8 cellular contexts compared by ENCODE assay signal in the genomic region with DNA sequence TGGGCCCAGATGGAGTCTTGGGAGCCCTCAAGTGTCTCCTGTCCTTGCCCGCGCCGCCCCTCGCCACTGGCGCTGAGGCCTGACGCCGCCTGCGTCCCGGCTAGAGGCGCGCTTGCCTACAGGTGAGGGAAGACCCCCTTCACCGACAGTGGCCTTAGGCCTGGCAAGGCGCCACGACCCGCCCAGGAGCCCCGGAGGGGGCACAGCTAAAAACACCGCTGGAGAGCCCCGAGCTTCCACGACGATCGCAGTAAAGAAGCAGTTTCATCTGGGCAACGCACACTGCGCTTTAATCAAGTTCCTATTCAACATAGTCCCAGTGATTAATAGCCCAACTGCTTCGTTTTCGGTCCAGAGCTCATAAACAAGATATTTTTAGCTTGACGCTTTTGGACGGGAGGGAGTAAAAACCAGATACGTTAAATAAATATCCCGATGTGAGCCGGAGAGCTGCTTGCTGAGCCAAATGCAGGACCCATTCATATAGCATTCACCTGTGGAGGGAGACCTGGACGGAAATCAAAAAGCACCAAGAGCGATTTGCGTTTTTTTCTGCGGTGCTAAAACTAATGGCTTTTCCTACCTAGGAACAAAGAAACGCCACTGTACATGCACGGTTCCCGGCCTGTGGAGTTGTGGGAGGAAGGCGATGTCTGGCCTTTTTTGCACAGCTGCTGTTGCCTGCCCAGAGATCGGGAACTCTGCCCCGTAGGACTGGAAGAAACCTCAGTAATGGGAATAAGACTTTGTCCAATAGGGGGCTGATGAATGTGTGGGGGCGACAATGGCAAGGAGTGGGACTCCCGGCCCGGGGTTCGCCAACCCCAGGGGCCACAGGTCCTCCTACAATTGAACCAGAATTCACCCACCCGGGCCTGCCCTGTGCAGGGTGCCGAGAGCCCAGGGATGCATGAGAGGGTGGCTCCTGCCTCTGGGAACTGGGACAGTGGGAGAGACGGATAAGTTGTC. TPM values are rescaled to one million over a fixed set of nuclear protein-coding genes. Genes with fewer than 3 reads are reported as not detected.
DNase-seq lines count a peak whose midpoint lies in the region; ATAC-seq and TF ChIP-seq lines count a peak whose summit lies in the region.

No MANE protein-coding gene starts in this region.

- no peaks in the 10 kb centered on the region; the same call in 1 of the 2 replicates for H3K36me3 ChIP-seq in ES-I3 (ENCODE audit: insufficient read depth, low read length)
- no peaks in the 10 kb centered on the region for H3K36me3 ChIP-seq in ascending aorta
- H3K36me3 ChIP-seq in sigmoid colon = no peaks in the 10 kb centered on the region

- ATAC-seq in GM21529 (IDR thresholded peaks at IDR 0.05; ENCODE audit: unreplicated experiment) (no peak), HG03520 (IDR thresholded peaks at IDR 0.05; ENCODE audit: unreplicated experiment) (no peak)

- TF ChIP-seq EP300 in sigmoid colon (IDR thresholded peaks at IDR 0.05) = peak in 1 of 4 donors; percentile 54

- TF ChIP-seq CTCF in ascending aorta (IDR thresholded peaks at IDR 0.05) = no peak
- TF ChIP-seq CTCF in sigmoid colon (IDR thresholded peaks at IDR 0.05) = no peak

- H3K4me3 ChIP-seq in ascending aorta (peak overlapping the region; percentile 84 to 88), sigmoid colon (peak overlapping the region; percentile 57 to 83 (median 63))

- WGBS in sigmoid colon, 2 donors = 6 to 24% methylated on average over 47 of the region's 47 CpGs

- no peaks in the 10 kb centered on the region for H3K9me3 ChIP-seq in ES-I3 (ENCODE audit: control insufficient read depth, insufficient read depth, low read length)
- H3K9me3 ChIP-seq in ascending aorta = no peaks in the 10 kb centered on the region
- no peaks in the 10 kb centered on the region for H3K9me3 ChIP-seq in sigmoid colon

- H3K9ac ChIP-seq in ES-I3 (ENCODE audit: low read depth, low read length) = peak overlapping the region; percentile 78

- TF ChIP-seq POLR2A in sigmoid colon (IDR thresholded peaks at IDR 0.05) = no peak

- H3K27me3 ChIP-seq in ascending aorta (peaks cover 4% of the 10 kb centered on the region), sigmoid colon (peaks cover 7 to 25% (median 11%) of the 10 kb centered on the region in 3 donors)

- H3K27ac ChIP-seq in ascending aorta = peak overlapping the region; percentile 47 to 71
- H3K27ac ChIP-seq in sigmoid colon = peak overlapping the region; percentile 85 to 91 (median 86)

- H3K4me1 ChIP-seq in ES-I3 (ENCODE audit: insufficient read depth, low read length) (peaks cover 4% of the 10 kb centered on the region; the same call in 1 of the 2 replicates), ascending aorta (peaks cover 10 to 16% of the 10 kb centered on the region in 2 donors), sigmoid colon (peaks cover 0 to 49% (median 37%) of the 10 kb centered on the region in 4 donors)

- DNase-seq in ascending aorta (ENCODE audit: low spot score in 2 of 2) (peak in 1 of 2 donors; percentile 62), iPS-NIHi11 (ENCODE audit: low spot score) (peak; percentile 48), sigmoid colon (peak; percentile 74), Kasumi-1 (lab: John Stamatoyannopoulos, UW) (no peak), NCI-H526 (lab: John Stamatoyannopoulos, UW) (no peak)

- intact Hi-C loops in ascending aorta (cut with DNase I) = loop anchor here (5.0 to 10.0 kb wide), 3 partner anchors 88 to 332 kb away; partner anchors contain the start of genes CEP89 and FAAP24
- intact Hi-C loops in sigmoid colon (cut with DNase I) = loop anchor here (1.0 to 5.0 kb wide), 6 partner anchors 67 to 218 kb away; partner anchors contain the start of genes CEBPG, LRP3 and PEPD

RNA-seq across cellular contexts. Expression of gene CEBPA, which starts 1.7 kb away (rescaled TPM):
- total RNA-seq in ascending aorta (14.9 TPM), sigmoid colon (10 to 100 TPM in 1 of 4 donors, 1 to 10 TPM in 3; 2.9 to 16.1 (median 6.9) TPM)
- polyA plus RNA-seq in sigmoid colon = 10 to 100 TPM; 43.5 to 64.3 (median 48.0) TPM

Comparison
In these comparisons a context has a peak if more than half of its experiments do, and no peak if none do; other contexts are left out.
1. DNase-seq: peak in iPS-NIHi11 (single experiment) and sigmoid colon (single experiment); none in Kasumi-1 (0 of 2) and NCI-H526 (0 of 2).